In genomic region chr5:134604908-134605307, GRCh38 we compare ENCODE assay signal across 1 cellular context.
TF ChIP-seq lines count a peak whose summit lies in the region.

No MANE protein-coding gene starts in this region.

TF ChIP-seq in GM12878, 131 proteins besides CTCF, POLR2A, EP300 and RAD21:
- TF ChIP-seq SMAD5 (IDR thresholded peaks at IDR 0.05; ENCODE audit: low read depth) (no peak), RCOR1 (conservative IDR thresholded peaks at IDR 0.05; ENCODE audit: low read depth, low read length) (no peak), MXI1 (IDR thresholded peaks at IDR 0.05; ENCODE audit: low read depth, low read length) (no peak), YBX1 (IDR thresholded peaks at IDR 0.05) (no peak), MTA2 (IDR thresholded peaks at IDR 0.05; ENCODE audit: low read depth) (no peak), ASH2L (IDR thresholded peaks at IDR 0.05; ENCODE audit: borderline replicate concordance, low read depth) (0 out of 2 replicates have a peak, but pooled peaks have one; percentile 79), TBL1XR1 (IDR thresholded peaks at IDR 0.05; ENCODE audit: low read depth, low read length) (no peak), DPF2 (IDR thresholded peaks at IDR 0.05) (no peak), SMC3 (IDR thresholded peaks at IDR 0.05; ENCODE audit: borderline replicate concordance, low read length) (no peak), IKZF1 (conservative IDR thresholded peaks at IDR 0.05) (no peak), ZNF24 (IDR thresholded peaks at IDR 0.05) (no peak), RAD51 (IDR thresholded peaks at IDR 0.05) (no peak), MTA3 (IDR thresholded peaks at IDR 0.05; ENCODE audit: borderline replicate concordance, low read length) (no peak), NFIC (IDR thresholded peaks at IDR 0.05; ENCODE audit: low read depth, low read length) (no peak), HDGF (IDR thresholded peaks at IDR 0.05) (no peak), GABPA (IDR thresholded peaks at IDR 0.05; ENCODE audit: low read depth) (no peak), CBFB (IDR thresholded peaks at IDR 0.05; ENCODE audit: low read depth) (no peak), NR2C2 (IDR thresholded peaks at IDR 0.05; ENCODE audit: borderline replicate concordance, control insufficient read depth, insufficient read length, low read depth) (no peak), CREM (IDR thresholded peaks at IDR 0.05; ENCODE audit: low read depth) (no peak), YY1 (IDR thresholded peaks at IDR 0.05; ENCODE audit: low read depth, low read length) (no peak), PAX8 (IDR thresholded peaks at IDR 0.05) (no peak), BCL11A (IDR thresholded peaks at IDR 0.05; ENCODE audit: low read depth, low read length) (no peak), SUPT20H (IDR thresholded peaks at IDR 0.05; ENCODE audit: borderline replicate concordance, control insufficient read depth, low read depth, low read length) (no peak), JUNB (IDR thresholded peaks at IDR 0.05) (0 out of 2 replicates have a peak, but pooled peaks have one; percentile 17), NR2C1 (IDR thresholded peaks at IDR 0.05) (no peak), IKZF2 (IDR thresholded peaks at IDR 0.05) (peak; percentile 35 to 37; a peak in 2 of 4 replicates), SRF (IDR thresholded peaks at IDR 0.05; ENCODE audit: low read depth in 2 of 2, low read length in 2 of 2) (no peak)
- TF ChIP-seq, protein P1, sequence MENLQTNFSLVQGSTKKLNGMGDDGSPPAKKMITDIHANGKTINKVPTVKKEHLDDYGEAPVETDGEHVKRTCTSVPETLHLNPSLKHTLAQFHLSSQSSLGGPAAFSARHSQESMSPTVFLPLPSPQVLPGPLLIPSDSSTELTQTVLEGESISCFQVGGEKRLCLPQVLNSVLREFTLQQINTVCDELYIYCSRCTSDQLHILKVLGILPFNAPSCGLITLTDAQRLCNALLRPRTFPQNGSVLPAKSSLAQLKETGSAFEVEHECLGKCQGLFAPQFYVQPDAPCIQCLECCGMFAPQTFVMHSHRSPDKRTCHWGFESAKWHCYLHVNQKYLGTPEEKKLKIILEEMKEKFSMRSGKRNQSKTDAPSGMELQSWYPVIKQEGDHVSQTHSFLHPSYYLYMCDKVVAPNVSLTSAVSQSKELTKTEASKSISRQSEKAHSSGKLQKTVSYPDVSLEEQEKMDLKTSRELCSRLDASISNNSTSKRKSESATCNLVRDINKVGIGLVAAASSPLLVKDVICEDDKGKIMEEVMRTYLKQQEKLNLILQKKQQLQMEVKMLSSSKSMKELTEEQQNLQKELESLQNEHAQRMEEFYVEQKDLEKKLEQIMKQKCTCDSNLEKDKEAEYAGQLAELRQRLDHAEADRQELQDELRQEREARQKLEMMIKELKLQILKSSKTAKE (IDR thresholded peaks at IDR 0.05; ENCODE audit: low read depth, poor library complexity, severe bottlenecking), result no peak
- TF ChIP-seq, protein P2, sequence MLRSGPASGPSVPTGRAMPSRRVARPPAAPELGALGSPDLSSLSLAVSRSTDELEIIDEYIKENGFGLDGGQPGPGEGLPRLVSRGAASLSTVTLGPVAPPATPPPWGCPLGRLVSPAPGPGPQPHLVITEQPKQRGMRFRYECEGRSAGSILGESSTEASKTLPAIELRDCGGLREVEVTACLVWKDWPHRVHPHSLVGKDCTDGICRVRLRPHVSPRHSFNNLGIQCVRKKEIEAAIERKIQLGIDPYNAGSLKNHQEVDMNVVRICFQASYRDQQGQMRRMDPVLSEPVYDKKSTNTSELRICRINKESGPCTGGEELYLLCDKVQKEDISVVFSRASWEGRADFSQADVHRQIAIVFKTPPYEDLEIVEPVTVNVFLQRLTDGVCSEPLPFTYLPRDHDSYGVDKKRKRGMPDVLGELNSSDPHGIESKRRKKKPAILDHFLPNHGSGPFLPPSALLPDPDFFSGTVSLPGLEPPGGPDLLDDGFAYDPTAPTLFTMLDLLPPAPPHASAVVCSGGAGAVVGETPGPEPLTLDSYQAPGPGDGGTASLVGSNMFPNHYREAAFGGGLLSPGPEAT (IDR thresholded peaks at IDR 0.05; ENCODE audit: low read depth), result 0 out of 2 replicates have a peak, but pooled peaks have one; percentile 20
- TF ChIP-seq, protein P3, sequence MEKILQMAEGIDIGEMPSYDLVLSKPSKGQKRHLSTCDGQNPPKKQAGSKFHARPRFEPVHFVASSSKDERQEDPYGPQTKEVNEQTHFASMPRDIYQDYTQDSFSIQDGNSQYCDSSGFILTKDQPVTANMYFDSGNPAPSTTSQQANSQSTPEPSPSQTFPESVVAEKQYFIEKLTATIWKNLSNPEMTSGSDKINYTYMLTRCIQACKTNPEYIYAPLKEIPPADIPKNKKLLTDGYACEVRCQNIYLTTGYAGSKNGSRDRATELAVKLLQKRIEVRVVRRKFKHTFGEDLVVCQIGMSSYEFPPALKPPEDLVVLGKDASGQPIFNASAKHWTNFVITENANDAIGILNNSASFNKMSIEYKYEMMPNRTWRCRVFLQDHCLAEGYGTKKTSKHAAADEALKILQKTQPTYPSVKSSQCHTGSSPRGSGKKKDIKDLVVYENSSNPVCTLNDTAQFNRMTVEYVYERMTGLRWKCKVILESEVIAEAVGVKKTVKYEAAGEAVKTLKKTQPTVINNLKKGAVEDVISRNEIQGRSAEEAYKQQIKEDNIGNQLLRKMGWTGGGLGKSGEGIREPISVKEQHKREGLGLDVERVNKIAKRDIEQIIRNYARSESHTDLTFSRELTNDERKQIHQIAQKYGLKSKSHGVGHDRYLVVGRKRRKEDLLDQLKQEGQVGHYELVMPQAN (conservative IDR thresholded peaks at IDR 0.05), result no peak
- TF ChIP-seq, protein P4, sequence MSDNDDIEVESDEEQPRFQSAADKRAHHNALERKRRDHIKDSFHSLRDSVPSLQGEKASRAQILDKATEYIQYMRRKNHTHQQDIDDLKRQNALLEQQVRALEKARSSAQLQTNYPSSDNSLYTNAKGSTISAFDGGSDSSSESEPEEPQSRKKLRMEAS (IDR thresholded peaks at IDR 0.05; ENCODE audit: low read depth, low read length), result no peak
- TF ChIP-seq, protein P5, sequence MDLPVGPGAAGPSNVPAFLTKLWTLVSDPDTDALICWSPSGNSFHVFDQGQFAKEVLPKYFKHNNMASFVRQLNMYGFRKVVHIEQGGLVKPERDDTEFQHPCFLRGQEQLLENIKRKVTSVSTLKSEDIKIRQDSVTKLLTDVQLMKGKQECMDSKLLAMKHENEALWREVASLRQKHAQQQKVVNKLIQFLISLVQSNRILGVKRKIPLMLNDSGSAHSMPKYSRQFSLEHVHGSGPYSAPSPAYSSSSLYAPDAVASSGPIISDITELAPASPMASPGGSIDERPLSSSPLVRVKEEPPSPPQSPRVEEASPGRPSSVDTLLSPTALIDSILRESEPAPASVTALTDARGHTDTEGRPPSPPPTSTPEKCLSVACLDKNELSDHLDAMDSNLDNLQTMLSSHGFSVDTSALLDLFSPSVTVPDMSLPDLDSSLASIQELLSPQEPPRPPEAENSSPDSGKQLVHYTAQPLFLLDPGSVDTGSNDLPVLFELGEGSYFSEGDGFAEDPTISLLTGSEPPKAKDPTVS (IDR thresholded peaks at IDR 0.05; ENCODE audit: low read depth, low read length), result no peak
